21 cellular contexts compared by ENCODE assay signal in the genomic region with DNA sequence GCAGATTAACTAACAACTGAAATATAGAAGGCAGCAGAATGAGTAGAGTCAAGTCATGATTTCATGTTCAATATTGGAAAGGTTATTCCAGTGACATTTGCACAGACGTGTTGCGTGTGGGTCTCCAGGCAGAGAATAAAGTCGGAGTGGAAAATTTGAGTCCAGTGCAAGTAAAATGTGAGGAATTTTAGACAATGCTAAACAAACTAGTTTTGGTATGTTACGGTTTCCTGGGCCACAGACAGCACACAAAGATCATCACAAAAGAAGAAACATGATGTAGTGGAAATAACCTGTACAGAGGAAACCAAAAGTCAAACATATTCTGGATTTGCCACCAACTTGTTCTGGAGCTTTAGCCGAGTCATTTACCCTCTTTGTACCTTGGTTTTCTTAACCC. TPM values are rescaled to one million over a fixed set of nuclear protein-coding genes. Genes with fewer than 3 reads are reported as not detected.
DNase-seq lines count a peak whose midpoint lies in the region; ATAC-seq and TF ChIP-seq lines count a peak whose summit lies in the region.
"Had no signal": no experiment of that assay in that cellular context is flagged by ENCODE, and none has a peak within 500 bp of the region (broad histone marks: within the 10 kb centered on the region; RNA-seq: fewer than 3 reads in every experiment).

No MANE protein-coding gene starts in this region.

- H3K4me2 ChIP-seq in IMR-90 (ENCODE audit: low read depth, low read length) = peak overlapping the region; percentile 55; the same call in 1 of the 2 replicates
- H3K4me2 ChIP-seq: BLaER1, KMS-11 had no signal

- H2AFZ ChIP-seq in IMR-90 (replicated peaks; ENCODE audit: low read length, poor library complexity) = no peak overlapping the region

- peak overlapping the region; percentile 49; the same call in 1 of the 2 replicates for H3K23ac ChIP-seq in IMR-90 (ENCODE audit: low read depth, low read length)

- H3K4ac ChIP-seq in IMR-90 (ENCODE audit: low read depth, low read length) = peak overlapping the region; percentile 78; the same call in 1 of the 2 replicates

- 0 out of 3 replicates have a peak overlapping the region, but pooled peaks have one; percentile 25 for H2BK15ac ChIP-seq in IMR-90 (ENCODE audit: low read depth, low read length)

- no peak overlapping the region; the same call in 1 of the 2 replicates for H4K91ac ChIP-seq in IMR-90 (ENCODE audit: insufficient read depth, low read depth, low read length)

- peak overlapping the region in 1 of 2 experiments; percentile 29; a peak in 2 of 4 replicates for H4K8ac ChIP-seq in IMR-90 (ENCODE audit: low read depth in 2 of 2, low read length in 2 of 2)

- H3K56ac ChIP-seq in IMR-90 (ENCODE audit: extremely low read depth, insufficient read depth, low read length) = no peak overlapping the region

- 0 out of 2 replicates have a peak, but pooled peaks cover 2% of the 10 kb centered on the region for H3K9me3 ChIP-seq in IMR-90 (ENCODE audit: control insufficient read depth, insufficient read depth, low read length)
- H3K9me3 ChIP-seq in gastrocnemius medialis = no peaks in the 10 kb centered on the region
- H3K9me3 ChIP-seq: BLaER1 had no signal

- in situ Hi-C loops in IMR-90 (cut with MboI; ENCODE audit: low sequenced_read_pairs) = no loop called here
- in situ Hi-C loops in gastrocnemius medialis (cut with MboI; ENCODE audit: low sequenced_read_pairs in 4 of 4) = no loop called here

- H3K18ac ChIP-seq in IMR-90 (ENCODE audit: low read depth, low read length) = peak overlapping the region; percentile 84; the same call in 1 of the 2 replicates

- H4K20me1 ChIP-seq in IMR-90 (ENCODE audit: insufficient read depth, low read length) = no peaks in the 10 kb centered on the region
- H4K20me1 ChIP-seq: BLaER1 had no signal

- 0 out of 2 replicates have a peak, but pooled peaks cover 3% of the 10 kb centered on the region for H3K9me1 ChIP-seq in IMR-90 (ENCODE audit: insufficient read depth, low read length)

- peak; percentile 39 for DNase-seq in AG10803 (ENCODE audit: low read depth)
- DNase-seq in IMR-90 = peak; percentile 34
- peak; percentile 60 for DNase-seq in amniotic stem cell (lab: John Stamatoyannopoulos, UW)
- DNase-seq in iris pigment epithelial cell (ENCODE audit: low read depth) = peak; percentile 3
- DNase-seq in activated naive CD8-positive, alpha-beta T cell treated with anti-CD3 and anti-CD28 coated beads, Interleukin-2, amount 50 U/mL, for 24 hours = no peak
- DNase-seq in activated CD8-positive, alpha-beta memory T cell treated with anti-CD3 and anti-CD28 coated beads, Interleukin-2, amount 10 ng/mL, durations not matched to agents 7 days and 5 days = no peak
- no peak for DNase-seq in gastrocnemius medialis
- DNase-seq: CD4-positive, alpha-beta memory T cell; DMS153; DMS79; GF-D8; H9 had no signal

- H3K36me3 ChIP-seq in IMR-90 (ENCODE audit: control insufficient read depth, insufficient read depth, low read length) (no peaks in the 10 kb centered on the region), gastrocnemius medialis (no peaks in the 10 kb centered on the region)
- H3K36me3 ChIP-seq: BLaER1 had no signal

- no peaks in the 10 kb centered on the region for H3K36me3 Mint-ChIP-seq in activated naive CD8-positive, alpha-beta T cell treated with anti-CD3 and anti-CD28 coated beads, Interleukin-2, amount 50 U/mL, for 24 hours (ENCODE audit: low read depth)
- H3K36me3 Mint-ChIP-seq in activated CD8-positive, alpha-beta memory T cell treated with anti-CD3 and anti-CD28 coated beads, Interleukin-2, amount 10 ng/mL, durations not matched to agents 7 days and 5 days = no peaks in the 10 kb centered on the region
- H3K36me3 Mint-ChIP-seq: CD14-positive monocyte; CD4-positive, alpha-beta memory T cell had no signal

- no peaks in the 10 kb centered on the region for H3K27me3 ChIP-seq in IMR-90 (ENCODE audit: control insufficient read depth, insufficient read depth, low read length)
- H3K27me3 ChIP-seq in gastrocnemius medialis = no peaks in the 10 kb centered on the region
- H3K27me3 ChIP-seq: BLaER1 had no signal

- peak overlapping the region; percentile 87 for H2BK20ac ChIP-seq in IMR-90 (ENCODE audit: low read depth, low read length)

- BruUV-seq in IMR-90 (replicated peaks; lab: Mats Ljungman, UMichigan) = no TSS peak

- no peaks in the 10 kb centered on the region for H3K79me1 ChIP-seq in IMR-90 (ENCODE audit: low read depth in 1 of 2, low read length in 2 of 2)

- peak; percentile 22 for ATAC-seq in IMR-90 (ENCODE audit: low read depth)
- ATAC-seq in activated naive CD8-positive, alpha-beta T cell treated with anti-CD3 and anti-CD28 coated beads, Interleukin-2, amount 50 U/mL, for 24 hours = no peak
- no peak for ATAC-seq in activated CD8-positive, alpha-beta memory T cell treated with anti-CD3 and anti-CD28 coated beads, Interleukin-2, amount 10 ng/mL, durations not matched to agents 7 days and 5 days
- no peak for ATAC-seq in HG02840 (IDR thresholded peaks at IDR 0.05; ENCODE audit: low FRiP score, unreplicated experiment)
- ATAC-seq in gastrocnemius medialis = no peak
- ATAC-seq: GM12878 had no signal

- H4K5ac ChIP-seq in IMR-90 (ENCODE audit: low read depth, low read length) = peak overlapping the region; percentile 78; the same call in 1 of the 2 replicates

- H3K9me3 Mint-ChIP-seq in activated naive CD8-positive, alpha-beta T cell treated with anti-CD3 and anti-CD28 coated beads, Interleukin-2, amount 50 U/mL, for 24 hours = no peaks in the 10 kb centered on the region
- no peaks in the 10 kb centered on the region for H3K9me3 Mint-ChIP-seq in activated CD8-positive, alpha-beta memory T cell treated with anti-CD3 and anti-CD28 coated beads, Interleukin-2, amount 10 ng/mL, durations not matched to agents 7 days and 5 days (ENCODE audit: low read depth)
- H3K9me3 Mint-ChIP-seq: H9 had no signal

- no peak overlapping the region for H3K9ac ChIP-seq in IMR-90 (ENCODE audit: low read depth, low read length)
- H3K9ac ChIP-seq: BLaER1, KMS-11 had no signal

- POLR2A ChIA-PET in IMR-90 (lab: Charles Lee; ENCODE audit: unreplicated experiment) = no interaction called here

- TF ChIP-seq CTCF in AG10803 (conservative IDR thresholded peaks at IDR 0.05; ENCODE audit: low read length) = no peak
- TF ChIP-seq CTCF in IMR-90 (conservative IDR thresholded peaks at IDR 0.05; ENCODE audit: low read depth, low read length) = no peak
- TF ChIP-seq CTCF in gastrocnemius medialis (IDR thresholded peaks at IDR 0.05 in 4 of 5, conservative IDR thresholded peaks at IDR 0.05 in 1 of 5) = no peak

- H3K4me3 Mint-ChIP-seq in activated naive CD8-positive, alpha-beta T cell treated with anti-CD3 and anti-CD28 coated beads, Interleukin-2, amount 50 U/mL, for 24 hours = no peak overlapping the region
- H3K4me3 Mint-ChIP-seq in activated CD8-positive, alpha-beta memory T cell treated with anti-CD3 and anti-CD28 coated beads, Interleukin-2, amount 10 ng/mL, durations not matched to agents 7 days and 5 days = no peak overlapping the region
- H3K4me3 Mint-ChIP-seq: CD14-positive monocyte; CD4-positive, alpha-beta memory T cell; H9 had no signal

- H3K27me3 Mint-ChIP-seq in activated naive CD8-positive, alpha-beta T cell treated with anti-CD3 and anti-CD28 coated beads, Interleukin-2, amount 50 U/mL, for 24 hours = peaks cover 17% of the 10 kb centered on the region
- H3K27me3 Mint-ChIP-seq in activated CD8-positive, alpha-beta memory T cell treated with anti-CD3 and anti-CD28 coated beads, Interleukin-2, amount 10 ng/mL, durations not matched to agents 7 days and 5 days = peaks cover 16% of the 10 kb centered on the region

- WGBS in IMR-90 (ENCODE audit: extremely low coverage in 2 of 2, insufficient read length in 1 of 2), 2 experiments = 100% methylated on average over 2 of the region's 5 CpGs; no CpG with 5 or more reads in 1 of the 2 experiments

- dilution Hi-C loops in IMR-90 (cut with HindIII; ENCODE audit: low sequenced_read_pairs, unreplicated experiment) = no loop called here

- intact Hi-C loops in IMR-90 (cut with micrococcal nuclease) = no loop called here
- intact Hi-C loops in gastrocnemius medialis (cut with DNase I; ENCODE audit: low total_unique reads) = no loop called here

- H3K27ac ChIP-seq in IMR-90 (ENCODE audit: insufficient read depth, low read length) (no peak overlapping the region), gastrocnemius medialis (no peak overlapping the region)
- H3K27ac ChIP-seq: BLaER1, KMS-11 had no signal

- H2BK120ac ChIP-seq in IMR-90 (ENCODE audit: low read depth, low read length) = peak overlapping the region; percentile 60

- H3K27ac Mint-ChIP-seq in activated naive CD8-positive, alpha-beta T cell treated with anti-CD3 and anti-CD28 coated beads, Interleukin-2, amount 50 U/mL, for 24 hours = no peak overlapping the region
- no peak overlapping the region for H3K27ac Mint-ChIP-seq in activated CD8-positive, alpha-beta memory T cell treated with anti-CD3 and anti-CD28 coated beads, Interleukin-2, amount 10 ng/mL, durations not matched to agents 7 days and 5 days
- H3K27ac Mint-ChIP-seq: CD14-positive monocyte; CD4-positive, alpha-beta memory T cell; H9 had no signal

- CTCF ChIA-PET in IMR-90 (lab: Yijun Ruan, JAX) = no interaction called here
- CTCF ChIA-PET in activated CD8-positive, alpha-beta memory T cell treated with anti-CD3 and anti-CD28 coated beads, Interleukin-2, amount 10 ng/mL, durations not matched to agents 7 days and 5 days (lab: Charles Lee) = no interaction called here

- no peaks in the 10 kb centered on the region for H3K4me1 Mint-ChIP-seq in activated naive CD8-positive, alpha-beta T cell treated with anti-CD3 and anti-CD28 coated beads, Interleukin-2, amount 50 U/mL, for 24 hours
- no peaks in the 10 kb centered on the region for H3K4me1 Mint-ChIP-seq in activated CD8-positive, alpha-beta memory T cell treated with anti-CD3 and anti-CD28 coated beads, Interleukin-2, amount 10 ng/mL, durations not matched to agents 7 days and 5 days
- H3K4me1 Mint-ChIP-seq: CD14-positive monocyte; CD4-positive, alpha-beta memory T cell; H9 had no signal

- TF ChIP-seq POLR2A in IMR-90 (IDR thresholded peaks at IDR 0.05; ENCODE audit: low read depth, low read length) (no peak), gastrocnemius medialis (IDR thresholded peaks at IDR 0.05) (no peak)

- peak overlapping the region; percentile 43; the same call in 1 of the 2 replicates for H3K14ac ChIP-seq in IMR-90 (replicated peaks; ENCODE audit: low read depth, low read length)

- H3K4me3 ChIP-seq in AG10803 (ENCODE audit: low read length) (no peak overlapping the region), IMR-90 (ENCODE audit: insufficient read depth, low read depth, low read length) (no peak overlapping the region), gastrocnemius medialis (no peak overlapping the region)
- H3K4me3 ChIP-seq: BLaER1, GM12878 had no signal

- no peak for TF ChIP-seq RAD21 in IMR-90 (IDR thresholded peaks at IDR 0.05; ENCODE audit: low read length)

- peak overlapping the region; percentile 86 for H2BK5ac ChIP-seq in IMR-90 (ENCODE audit: low read depth, low read length, poor library complexity, severe bottlenecking)

- 0 out of 2 replicates have a peak overlapping the region, but pooled peaks have one; percentile 27 for H2AK5ac ChIP-seq in IMR-90 (ENCODE audit: low read depth, low read length)

- H2AK9ac ChIP-seq in IMR-90 (replicated peaks; ENCODE audit: low read depth, low read length, poor library complexity) = no peak overlapping the region

- H3K4me1 ChIP-seq in IMR-90 (ENCODE audit: control insufficient read depth, insufficient read depth, low read length) (peaks cover 11% of the 10 kb centered on the region), gastrocnemius medialis (no peaks in the 10 kb centered on the region)
- H3K4me1 ChIP-seq: BLaER1 had no signal

RNA-seq across cellular contexts. Expression of a gene that starts 0.4 kb away (rescaled TPM):
- not detected in 2 replicates for total RNA-seq in IMR-90 (2012; rRNA removed)
- polyA plus RNA-seq in IMR-90 (2012; rRNA removed) = not detected in 2 replicates
- not detected in 2 replicates for polyA plus RNA-seq in IMR-90 (2012; cell fraction: cytosol; rRNA removed)
- not detected in 2 replicates for polyA plus RNA-seq in IMR-90 (2012; cell fraction: nucleus; rRNA removed; ENCODE audit: low replicate concordance)
- total RNA-seq in activated CD8-positive, alpha-beta memory T cell treated with anti-CD3 and anti-CD28 coated beads, Interleukin-2, amount 10 ng/mL, durations not matched to agents 7 days and 5 days = not detected
- not detected for total RNA-seq in gastrocnemius medialis
- total RNA-seq: A172; CD4-positive, alpha-beta memory T cell; Daoy; GM12878; H1; H9; HT-29 had no signal
- polyA plus RNA-seq: CD14-positive monocyte; CD4-positive, alpha-beta memory T cell; GM12878; H1 had no signal

RNA-seq across cellular contexts. Expression of a gene that starts 8.3 kb away (rescaled TPM):
- 0.28 and 0.36 TPM in 2 replicates for total RNA-seq in IMR-90 (2012; rRNA removed)
- not detected in 2 replicates for polyA plus RNA-seq in IMR-90 (2012; rRNA removed)
- polyA plus RNA-seq in IMR-90 (2012; cell fraction: cytosol; rRNA removed) = not detected in 2 replicates
- 0.26 TPM in 1 of 2 replicates, not detected in the other for polyA plus RNA-seq in IMR-90 (2012; cell fraction: nucleus; rRNA removed; ENCODE audit: low replicate concordance)
- total RNA-seq in activated CD8-positive, alpha-beta memory T cell treated with anti-CD3 and anti-CD28 coated beads, Interleukin-2, amount 10 ng/mL, durations not matched to agents 7 days and 5 days = not detected
- total RNA-seq in gastrocnemius medialis = not detected
- total RNA-seq: A172; CD4-positive, alpha-beta memory T cell; Daoy; GM12878; H1; H9; HT-29 had no signal
- polyA plus RNA-seq: CD14-positive monocyte; CD4-positive, alpha-beta memory T cell; GM12878; H1 had no signal

Comparison
In these comparisons a context has a peak if more than half of its experiments do, and no peak if none do; other contexts are left out.
1. DNase-seq: peak in AG10803 (single experiment), IMR-90 (single experiment), amniotic stem cell (single experiment) and iris pigment epithelial cell (single experiment); none in activated naive CD8-positive, alpha-beta T cell treated with anti-CD3 and anti-CD28 coated beads, Interleukin-2, amount 50 U/mL, for 24 hours (single experiment), activated CD8-positive, alpha-beta memory T cell treated with anti-CD3 and anti-CD28 coated beads, Interleukin-2, amount 10 ng/mL, durations not matched to agents 7 days and 5 days (single experiment) and gastrocnemius medialis (0 of 2).